ENCODE assay signal across 30 cellular contexts in the genomic region with DNA sequence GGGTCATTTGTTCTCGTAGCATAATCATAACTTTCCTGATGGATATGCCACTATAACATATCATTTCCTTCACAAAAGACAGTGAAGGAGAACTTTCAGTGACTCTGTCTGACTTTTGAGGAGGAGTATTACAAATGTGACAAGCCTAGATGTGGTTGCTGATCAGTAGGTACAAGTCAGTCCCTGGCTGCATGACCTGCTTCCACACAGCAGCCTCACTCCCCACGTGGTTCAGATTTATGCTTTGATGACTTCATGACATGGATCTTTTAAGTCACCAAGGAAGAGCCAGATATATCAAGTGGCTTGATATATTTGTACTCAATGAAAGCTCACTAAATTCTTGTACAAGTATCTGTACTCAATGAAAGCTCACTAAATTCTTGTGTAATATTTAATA.
"Had no signal": no experiment of that assay in that cellular context is flagged by ENCODE, and none has a peak within 500 bp of the region (broad histone marks: within the 10 kb centered on the region; RNA-seq: fewer than 3 reads in every experiment).

No MANE protein-coding gene starts in this region.

- H3K27me3 ChIP-seq: ascending aorta, cardiac muscle cell had no signal

- ATAC-seq: activated CD4-positive, alpha-beta T cell treated with anti-CD3 and anti-CD28 coated beads for 36 hours; activated CD4-positive, CD25-positive, alpha-beta regulatory T cell treated with anti-CD3 and anti-CD28 coated beads, Interleukin-2, amount 50 U/mL, for 24 hours; activated CD8-positive, alpha-beta memory T cell treated with anti-CD3 and anti-CD28 coated beads, Interleukin-2, amount 10 ng/mL, durations not matched to agents 7 days and 5 days; activated CD8-positive, alpha-beta T cell treated with anti-CD3 and anti-CD28 coated beads, Interleukin-2, amount 10 ng/mL, durations not matched to agents 7 days and 5 days; activated naive CD8-positive, alpha-beta T cell treated with anti-CD3 and anti-CD28 coated beads, Interleukin-2, amount 50 U/mL, for 24 hours; T-cell; T-helper 17 cell; WTC11 had no signal

- H3K27ac ChIP-seq: ascending aorta, cardiac muscle cell, WERI-Rb-1 had no signal

- H3K9me3 ChIP-seq: ascending aorta had no signal

- H3K4me3 ChIP-seq: ascending aorta, cardiac muscle cell had no signal

- H3K4me1 ChIP-seq: ascending aorta had no signal

- H3K36me3 ChIP-seq: ascending aorta, cardiac muscle cell, WERI-Rb-1 had no signal

- DNase-seq: activated CD4-positive, alpha-beta memory T cell treated with anti-CD3 and anti-CD28 coated beads, Interleukin-2, amount 10 ng/mL, durations not matched to agents 7 days and 5 days; activated CD4-positive, alpha-beta T cell treated with anti-CD3 and anti-CD28 coated beads for 1 hour; activated CD4-positive, alpha-beta T cell treated with anti-CD3 and anti-CD28 coated beads for 36 hours; activated CD4-positive, alpha-beta T cell treated with anti-CD3 and anti-CD28 coated beads for 48 hours; activated CD4-positive, alpha-beta T cell treated with anti-CD3 and anti-CD28 coated beads, Interleukin-2, amount 10 ng/mL, durations not matched to agents 7 days and 5 days; activated CD4-positive, alpha-beta T cell treated with anti-CD3 and anti-CD28 coated beads, Interleukin-2, amount 50 U/mL, for 48 hours; activated CD4-positive, CD25-positive, alpha-beta regulatory T cell; activated CD8-positive, alpha-beta memory T cell treated with anti-CD3 and anti-CD28 coated beads for 24 hours; activated CD8-positive, alpha-beta memory T cell treated with anti-CD3 and anti-CD28 coated beads, Interleukin-2, amount 10 ng/mL, durations not matched to agents 7 days and 5 days; activated CD8-positive, alpha-beta memory T cell treated with anti-CD3 and anti-CD28 coated beads, Interleukin-2, amount 50 U/mL, for 48 hours; activated CD8-positive, alpha-beta T cell treated with anti-CD3 and anti-CD28 coated beads, Interleukin-2, amount 10 ng/mL, durations not matched to agents 7 days and 5 days; activated effector memory CD4-positive, alpha-beta T cell treated with Interleukin-2 at 50 U/mL for 16 hours; activated gamma-delta T cell; activated naive CD4-positive, alpha-beta T cell treated with anti-CD3 and anti-CD28 coated beads, Interleukin-2, amount 10 ng/mL, durations not matched to agents 7 days and 5 days; activated naive CD4-positive, alpha-beta T cell treated with Interleukin-2 at 50 U/mL for 16 hours; activated naive CD8-positive, alpha-beta T cell treated with anti-CD3 and anti-CD28 coated beads, Interleukin-2, amount 10 ng/mL, durations not matched to agents 7 days and 5 days; activated naive CD8-positive, alpha-beta T cell treated with anti-CD3 and anti-CD28 coated beads, Interleukin-2, amount 50 U/mL, for 24 hours; activated T-cell treated with anti-CD3 and anti-CD28 coated beads, Interleukin-2, amount 50 U/mL, for 24 hours; activated T-cell treated with anti-CD3 and anti-CD28 coated beads, Interleukin-2, amount 50 U/mL, for 48 hours; amygdala; anterior cingulate cortex; cerebellar nuclear complex; T-cell; T-helper 17 cell; T1000; WERI-Rb-1 had no signal
